In the genomic region with DNA sequence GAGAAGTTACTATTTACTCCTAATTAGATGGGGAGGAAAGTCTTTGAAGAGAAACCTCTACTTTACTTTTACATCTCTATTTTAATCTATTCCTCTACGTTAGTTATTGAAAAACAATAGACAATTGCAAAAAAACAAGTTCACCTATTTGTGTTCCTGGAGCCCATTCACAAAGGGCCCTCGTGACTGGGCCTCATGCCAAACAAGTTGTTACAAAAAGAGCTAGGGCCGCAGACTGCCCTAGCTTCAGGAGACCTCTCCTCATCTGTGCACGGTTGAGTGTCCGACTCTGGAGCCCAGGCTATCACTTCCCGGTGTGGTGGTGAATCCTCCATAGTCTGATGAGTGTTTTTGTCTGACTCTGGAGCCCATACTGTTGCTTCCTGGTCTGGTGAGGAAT, we compare ENCODE assay signal across 19 cellular contexts.
A peak's percentile ranks its signal among the peaks of the same experiment; 100 is the strongest.
DNase-seq lines count a peak whose midpoint lies in the region; ATAC-seq and TF ChIP-seq lines count a peak whose summit lies in the region.
"Had no signal": no experiment of that assay in that cellular context is flagged by ENCODE, and none has a peak within 500 bp of the region (broad histone marks: within the 10 kb centered on the region; RNA-seq: fewer than 3 reads in every experiment).

No MANE protein-coding gene starts in this region.

- H3K18ac ChIP-seq in mesenchymal stem cell (ENCODE audit: low read depth in 1 of 2, low read length in 2 of 2), result no peak overlapping the region

- H2AFZ ChIP-seq in mesenchymal stem cell (ENCODE audit: low read depth, low read length), result no peak overlapping the region
- H2AFZ ChIP-seq: GM23248 had no signal

- H3K4me2 ChIP-seq in mesenchymal stem cell (ENCODE audit: low read length, poor library complexity, severe bottlenecking), result no peak overlapping the region

- H2BK12ac ChIP-seq in mesenchymal stem cell (ENCODE audit: low read length in 2 of 2), result no peak overlapping the region

- H3K4me3 ChIP-seq in prostate gland (no peak overlapping the region), mesenchymal stem cell (ENCODE audit: insufficient read depth in 1 of 2, low read depth in 1 of 2, low read length in 2 of 2) (no peak overlapping the region)
- H3K4me3 ChIP-seq: GM23248, K562 had no signal

- WGBS in prostate gland, result 61% methylated on average over 6 of the region's 6 CpGs
- WGBS in mesenchymal stem cell, result 78% methylated on average over 6 of the region's 6 CpGs

- H3K14ac ChIP-seq in mesenchymal stem cell (ENCODE audit: low read length in 2 of 2), result no peak overlapping the region

- TF ChIP-seq POLR2A in prostate gland (IDR thresholded peaks at IDR 0.05), result no peak

- H3K27ac ChIP-seq in 22Rv1 (peak overlapping the region; percentile 68), VCaP (peak overlapping the region; percentile 49), prostate gland (peak overlapping the region; percentile 1 to 71), mesenchymal stem cell (ENCODE audit: low read length, poor library complexity, severe bottlenecking) (no peak overlapping the region)
- H3K27ac ChIP-seq: GM23248 had no signal

- no peak overlapping the region for H2AK5ac ChIP-seq in mesenchymal stem cell (ENCODE audit: low read length, severe bottlenecking)

- no peak overlapping the region for H2BK5ac ChIP-seq in mesenchymal stem cell (ENCODE audit: low read depth, low read length, poor library complexity, severe bottlenecking)

- DNase-seq in COLO668 (lab: John Stamatoyannopoulos, UW; ENCODE audit: unreplicated experiment), result peak; percentile 0
- peak; percentile 13 for DNase-seq in prostate gland (ENCODE audit: low spot score)
- DNase-seq in left ventricle myocardium superior, result no peak
- DNase-seq in mesenchymal stem cell, result no peak
- DNase-seq: ACHN; BE2C; C1 segment of cervical spinal cord; CD4-positive, alpha-beta T cell; DMS153; DND-41; EL; GM23248; HFFc6; IMR-90 had no signal

- intact Hi-C loops in prostate gland (cut with DNase I) (no loop called here), left ventricle myocardium superior (cut with micrococcal nuclease) (no loop called here)

- H3K36me3 ChIP-seq in prostate gland (no peaks in the 10 kb centered on the region), mesenchymal stem cell (ENCODE audit: control insufficient read depth in 1 of 2, insufficient read depth in 2 of 2, low read depth in 1 of 2, low read length in 2 of 2) (no peaks in the 10 kb centered on the region)
- H3K36me3 ChIP-seq: BE2C had no signal

- no peak overlapping the region for H3K9ac ChIP-seq in mesenchymal stem cell (ENCODE audit: low read length)
- H3K9ac ChIP-seq: GM23248 had no signal

- TF ChIP-seq CTCF in 22Rv1 (IDR thresholded peaks at IDR 0.05) (no peak), VCaP (conservative IDR thresholded peaks at IDR 0.05) (no peak), prostate gland (IDR thresholded peaks at IDR 0.05) (no peak)

- H3K23ac ChIP-seq in mesenchymal stem cell (ENCODE audit: low read length in 2 of 2), result no peak overlapping the region

- ATAC-seq in GM21367 (IDR thresholded peaks at IDR 0.05; ENCODE audit: unreplicated experiment) (no peak), left ventricle myocardium superior (no peak)
- ATAC-seq: HCT116, K562 had no signal

- H3K79me1 ChIP-seq in mesenchymal stem cell (replicated peaks; ENCODE audit: low read length, poor library complexity, severe bottlenecking), result no peaks in the 10 kb centered on the region

- H3K4me1 ChIP-seq in prostate gland (replicated peaks) (no peaks in the 10 kb centered on the region), mesenchymal stem cell (ENCODE audit: control insufficient read depth, insufficient read depth, low read depth, low read length) (no peaks in the 10 kb centered on the region)
- H3K4me1 ChIP-seq: BE2C had no signal

- H2BK120ac ChIP-seq in mesenchymal stem cell (ENCODE audit: low read depth, low read length), result no peak overlapping the region

- H3K9me3 ChIP-seq in prostate gland (no peaks in the 10 kb centered on the region), mesenchymal stem cell (ENCODE audit: control insufficient read depth, low read length) (peaks cover 49% of the 10 kb centered on the region)
- H3K9me3 ChIP-seq: BE2C had no signal

- no peak overlapping the region for H3K4ac ChIP-seq in mesenchymal stem cell (ENCODE audit: low read depth in 1 of 2, low read length in 2 of 2)

- H4K91ac ChIP-seq in mesenchymal stem cell (ENCODE audit: low read length), result no peak overlapping the region

- no peak overlapping the region for H4K8ac ChIP-seq in mesenchymal stem cell (ENCODE audit: low read length)

- no peaks in the 10 kb centered on the region for H3K27me3 ChIP-seq in prostate gland (replicated peaks; ENCODE audit: insufficient read depth)
- no peaks in the 10 kb centered on the region for H3K27me3 ChIP-seq in mesenchymal stem cell (ENCODE audit: control insufficient read depth in 1 of 2, insufficient read depth in 1 of 2, low read length in 2 of 2)
- H3K27me3 ChIP-seq: BE2C had no signal

- no peak overlapping the region for H2BK15ac ChIP-seq in mesenchymal stem cell (ENCODE audit: low read depth, poor library complexity, severe bottlenecking)

Comparison
In these comparisons a context has a peak if more than half of its experiments do, and no peak if none do; other contexts are left out.
1. DNase-seq: peak in COLO668 (single experiment) and prostate gland (single experiment); none in left ventricle myocardium superior (single experiment) and mesenchymal stem cell (single experiment).